In the genomic region with DNA sequence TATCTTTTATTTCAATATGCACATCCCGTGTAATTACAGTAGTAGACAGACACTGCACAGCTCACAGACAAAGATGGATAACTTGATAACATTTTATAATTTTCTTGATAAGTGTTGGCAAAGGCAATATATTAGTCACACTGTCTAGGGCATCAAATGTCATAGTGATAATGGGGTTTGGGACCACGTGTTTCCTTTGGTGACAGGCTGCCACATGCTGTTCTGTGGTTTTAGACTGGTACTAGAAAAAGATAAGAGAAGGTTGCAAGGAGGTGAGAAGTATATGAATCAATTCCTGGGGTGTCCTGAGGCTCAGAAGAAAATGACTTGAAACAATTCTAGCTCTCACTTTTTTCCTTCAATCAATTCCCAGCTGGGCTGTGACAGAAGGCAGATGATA, we compare ENCODE assay signal across 19 cellular contexts.
"Had no signal": no experiment of that assay in that cellular context is flagged by ENCODE, and none has a peak within 500 bp of the region (broad histone marks: within the 10 kb centered on the region; RNA-seq: fewer than 3 reads in every experiment).

No MANE protein-coding gene starts in this region.

- H3K4me1 ChIP-seq: right atrium auricular region, suprapubic skin had no signal

- H3K9me3 ChIP-seq: right atrium auricular region, suprapubic skin had no signal

- ATAC-seq: activated CD4-positive, alpha-beta T cell treated with anti-CD3 and anti-CD28 coated beads for 36 hours; esophagus mucosa; left lobe of liver; naive thymus-derived CD4-positive, alpha-beta T cell had no signal

- H3K36me3 Mint-ChIP-seq: activated naive CD8-positive, alpha-beta T cell; naive thymus-derived CD4-positive, alpha-beta T cell had no signal

- H3K4me1 Mint-ChIP-seq: activated CD4-positive, alpha-beta memory T cell treated with anti-CD3 and anti-CD28 coated beads, Interleukin-2, amount 10 ng/mL, durations not matched to agents 7 days and 5 days; activated CD4-positive, alpha-beta T cell treated with anti-CD3 and anti-CD28 coated beads for 36 hours; naive thymus-derived CD4-positive, alpha-beta T cell had no signal

- H3K4me3 ChIP-seq: hepatocyte, right atrium auricular region, suprapubic skin had no signal

- H3K27ac Mint-ChIP-seq: activated CD4-positive, alpha-beta memory T cell treated with anti-CD3 and anti-CD28 coated beads, Interleukin-2, amount 10 ng/mL, durations not matched to agents 7 days and 5 days; activated CD4-positive, alpha-beta T cell treated with anti-CD3 and anti-CD28 coated beads for 36 hours; activated naive CD8-positive, alpha-beta T cell; naive thymus-derived CD4-positive, alpha-beta T cell; T-helper 2 cell treated with Interferon-gamma antibody and Interleukin-4, amounts not matched to agents 5 μg/mL and 100 μg/mL, for 36 hours had no signal

- H3K36me3 ChIP-seq: right atrium auricular region, suprapubic skin had no signal

- DNase-seq: activated CD4-positive, alpha-beta memory T cell treated with anti-CD3 and anti-CD28 coated beads, Interleukin-2, amount 10 ng/mL, durations not matched to agents 7 days and 5 days; activated CD4-positive, alpha-beta T cell treated with anti-CD3 and anti-CD28 coated beads for 36 hours; activated CD8-positive, alpha-beta memory T cell treated with anti-CD3 and anti-CD28 coated beads, Interleukin-2, amount 50 U/mL, for 4 hours; activated gamma-delta T cell treated with Interleukin-2 at 50 U/mL for 16 hours; activated T-cell treated with anti-CD3 and anti-CD28 coated beads, Interleukin-2, amount 50 U/mL, for 48 hours; amniotic stem cell; islet precursor cell; naive thymus-derived CD4-positive, alpha-beta T cell; small intestine; stimulated activated CD4-positive, alpha-beta T cell treated with anti-CD3 and anti-CD28 coated beads, Interleukin-4, amount 100 ng/mL, for 24 hours; stimulated activated naive CD4-positive, alpha-beta T cell treated with Interleukin-2 at 50 U/mL for 16 hours; trophoblast cell had no signal

- H3K9me3 Mint-ChIP-seq: activated CD4-positive, alpha-beta memory T cell treated with anti-CD3 and anti-CD28 coated beads, Interleukin-2, amount 10 ng/mL, durations not matched to agents 7 days and 5 days; T-helper 2 cell treated with Interferon-gamma antibody and Interleukin-4, amounts not matched to agents 5 μg/mL and 100 μg/mL, for 36 hours had no signal

- H3K4me3 Mint-ChIP-seq: activated CD4-positive, alpha-beta memory T cell treated with anti-CD3 and anti-CD28 coated beads, Interleukin-2, amount 10 ng/mL, durations not matched to agents 7 days and 5 days; activated CD4-positive, alpha-beta T cell treated with anti-CD3 and anti-CD28 coated beads for 36 hours; activated naive CD8-positive, alpha-beta T cell; naive thymus-derived CD4-positive, alpha-beta T cell; T-helper 2 cell treated with Interferon-gamma antibody and Interleukin-4, amounts not matched to agents 5 μg/mL and 100 μg/mL, for 36 hours had no signal
